In genomic region chr13:99354371-99354951, GRCh38 we compare ENCODE assay signal across 8 cellular contexts. TPM values are rescaled to one million over a fixed set of nuclear protein-coding genes. Genes with fewer than 3 reads are reported as not detected.
DNase-seq lines count a peak whose midpoint lies in the region; ATAC-seq and TF ChIP-seq lines count a peak whose summit lies in the region.

No MANE protein-coding gene starts in this region.

- no peaks in the 10 kb centered on the region for H3K27me3 ChIP-seq in adrenal gland

- peak overlapping the region in 1 of 5 donors; percentile 5 for H3K27ac ChIP-seq in adrenal gland

- peaks cover 77% of the 10 kb centered on the region for H3K4me1 Mint-ChIP-seq in activated naive CD8-positive, alpha-beta T cell treated with anti-CD3 and anti-CD28 coated beads, Interleukin-2, amount 10 ng/mL, durations not matched to agents 7 days and 5 days
- H3K4me1 Mint-ChIP-seq in osteocyte (ENCODE audit: unreplicated experiment): peaks cover 29% of the 10 kb centered on the region

- no peaks in the 10 kb centered on the region for H3K36me3 ChIP-seq in adrenal gland (replicated peaks in 1 of 2)

- no peaks in the 10 kb centered on the region for H3K9me3 ChIP-seq in adrenal gland (replicated peaks in 1 of 3)

- H3K27me3 Mint-ChIP-seq in activated naive CD8-positive, alpha-beta T cell treated with anti-CD3 and anti-CD28 coated beads, Interleukin-2, amount 10 ng/mL, durations not matched to agents 7 days and 5 days: no peaks in the 10 kb centered on the region
- no peaks in the 10 kb centered on the region for H3K27me3 Mint-ChIP-seq in osteocyte (ENCODE audit: unreplicated experiment)

- POLR2A ChIA-PET in activated naive CD8-positive, alpha-beta T cell treated with anti-CD3 and anti-CD28 coated beads, Interleukin-2, amount 10 ng/mL, durations not matched to agents 7 days and 5 days (lab: Charles Lee): no interaction called here

- peaks cover 23 to 40% of the 10 kb centered on the region in 2 donors for H3K4me1 ChIP-seq in adrenal gland (replicated peaks in 1 of 2)

- peak overlapping the region; percentile 92 for H3K27ac Mint-ChIP-seq in activated naive CD8-positive, alpha-beta T cell treated with anti-CD3 and anti-CD28 coated beads, Interleukin-2, amount 10 ng/mL, durations not matched to agents 7 days and 5 days
- H3K27ac Mint-ChIP-seq in osteocyte (ENCODE audit: unreplicated experiment): peak overlapping the region; percentile 61

- no peak for TF ChIP-seq POLR2A in adrenal gland (IDR thresholded peaks at IDR 0.05)

- no peak for DNase-seq in activated naive CD8-positive, alpha-beta T cell treated with anti-CD3 and anti-CD28 coated beads, Interleukin-2, amount 10 ng/mL, durations not matched to agents 7 days and 5 days
- DNase-seq in osteocyte (ENCODE audit: extremely low spot score, unreplicated experiment): no peak
- no peak for DNase-seq in adrenal gland
- DNase-seq in left lobe of liver (ENCODE audit: low spot score): no peak
- no peak for DNase-seq in mucosa of gallbladder (ENCODE audit: low spot score)

- 76 to 84% (median 80%) methylated on average over 8 of the region's 8 CpGs for WGBS in adrenal gland, 4 donors

- peak overlapping the region; percentile 74 for H3K4me3 Mint-ChIP-seq in activated naive CD8-positive, alpha-beta T cell treated with anti-CD3 and anti-CD28 coated beads, Interleukin-2, amount 10 ng/mL, durations not matched to agents 7 days and 5 days
- H3K4me3 Mint-ChIP-seq in osteocyte (ENCODE audit: unreplicated experiment): no peak overlapping the region

- no peak overlapping the region for H3K4me3 ChIP-seq in adrenal gland

- TF ChIP-seq CTCF in osteocyte (IDR thresholded peaks at IDR 0.05) (no peak), adrenal gland (IDR thresholded peaks at IDR 0.05) (no peak)

- no peaks in the 10 kb centered on the region for H3K9me3 Mint-ChIP-seq in activated naive CD8-positive, alpha-beta T cell treated with anti-CD3 and anti-CD28 coated beads, Interleukin-2, amount 10 ng/mL, durations not matched to agents 7 days and 5 days
- no peaks in the 10 kb centered on the region for H3K9me3 Mint-ChIP-seq in osteocyte (ENCODE audit: unreplicated experiment)

- H3K36me3 Mint-ChIP-seq in activated naive CD8-positive, alpha-beta T cell treated with anti-CD3 and anti-CD28 coated beads, Interleukin-2, amount 10 ng/mL, durations not matched to agents 7 days and 5 days: peaks cover 43% of the 10 kb centered on the region
- H3K36me3 Mint-ChIP-seq in osteocyte (ENCODE audit: unreplicated experiment): peaks cover 19% of the 10 kb centered on the region

- intact Hi-C loops in adrenal gland (cut with DNase I): no loop called here

- ATAC-seq in GM18502 (IDR thresholded peaks at IDR 0.05; ENCODE audit: poor library complexity, unreplicated experiment): peak; percentile 29
- ATAC-seq in HG03039 (IDR thresholded peaks at IDR 0.05; ENCODE audit: unreplicated experiment): peak; percentile 27
- ATAC-seq in activated naive CD8-positive, alpha-beta T cell treated with anti-CD3 and anti-CD28 coated beads, Interleukin-2, amount 10 ng/mL, durations not matched to agents 7 days and 5 days (ENCODE audit: low read depth): no peak
- ATAC-seq in GM21515 (IDR thresholded peaks at IDR 0.05; ENCODE audit: unreplicated experiment): no peak
- no peak for ATAC-seq in left lobe of liver

RNA-seq across cellular contexts. Expression of gene GPR183, which starts 47.3 kb away (rescaled TPM):
- total RNA-seq in activated naive CD8-positive, alpha-beta T cell treated with anti-CD3 and anti-CD28 coated beads, Interleukin-2, amount 10 ng/mL, durations not matched to agents 7 days and 5 days: 10 to 100 TPM; 36.4 to 44.9 TPM
- total RNA-seq in osteocyte (0.19 TPM in 1 of 2 replicates, not detected in the other), adrenal gland (10 to 100 TPM in 3 of 8 donors, 1 to 10 TPM in 5; 4.5 to 15.0 (median 9.2) TPM), left lobe of liver (0.70 TPM), mucosa of gallbladder (11.7 TPM)
- 10 to 100 TPM in 1 of 3 donors, 1 to 10 TPM in 2; 4.2 to 12.8 (median 5.5) TPM for polyA plus RNA-seq in adrenal gland

Comparison
In these comparisons a context has a peak if more than half of its experiments do, and no peak if none do; other contexts are left out.
1. ATAC-seq: peak in GM18502 (single experiment) and HG03039 (single experiment); none in activated naive CD8-positive, alpha-beta T cell treated with anti-CD3 and anti-CD28 coated beads, Interleukin-2, amount 10 ng/mL, durations not matched to agents 7 days and 5 days (single experiment), GM21515 (single experiment) and left lobe of liver (single experiment).